ENCODE assay signal across 14 cellular contexts in genomic region chr12:62983594-62983993, GRCh38. TPM values are rescaled to one million over a fixed set of nuclear protein-coding genes. Genes with fewer than 3 reads are reported as not detected.
DNase-seq lines count a peak whose midpoint lies in the region; ATAC-seq, FAIRE-seq and TF ChIP-seq lines count a peak whose summit lies in the region.
"Had no signal": no experiment of that assay in that cellular context is flagged by ENCODE, and none has a peak within 500 bp of the region (broad histone marks: within the 10 kb centered on the region; RNA-seq: fewer than 3 reads in every experiment).

No MANE protein-coding gene starts in this region.

- H3K36me3 ChIP-seq in bronchial epithelial cell (ENCODE audit: control insufficient read depth, insufficient read depth, low read length) = no peaks in the 10 kb centered on the region

- TF ChIP-seq RAD21 in Ishikawa (IDR thresholded peaks at IDR 0.05; ENCODE audit: low read depth) = peak; percentile 26; the same call in 1 of the 2 replicates

- peak; percentile 21 for TF ChIP-seq CTCF in bronchial epithelial cell (IDR thresholded peaks at IDR 0.05; ENCODE audit: insufficient read depth, low read length, severe bottlenecking)

- no peak for ATAC-seq in GM19023 (IDR thresholded peaks at IDR 0.05; ENCODE audit: unreplicated experiment)

- no peak overlapping the region for H3K4me3 ChIP-seq in bronchial epithelial cell (ENCODE audit: low read depth, low read length)

- TF ChIP-seq EP300 in Ishikawa (IDR thresholded peaks at IDR 0.05; ENCODE audit: borderline replicate concordance) = no peak

- H3K27me3 ChIP-seq in bronchial epithelial cell (ENCODE audit: control insufficient read depth, insufficient read depth, low read length) = no peaks in the 10 kb centered on the region

- FAIRE-seq in bronchial epithelial cell (lab: Jason Lieb, UNC) = no peak

- peak; percentile 54 for DNase-seq in NCI-H146 (lab: John Stamatoyannopoulos, UW)
- DNase-seq in NCI-H146 treated with DMSO at 0.1 percent for 48 hours (lab: John Stamatoyannopoulos, UW; ENCODE audit: unreplicated experiment) = no peak
- no peak for DNase-seq in bronchial epithelial cell (ENCODE audit: low read depth)
- peak; percentile 23 for DNase-seq in myocyte (ENCODE audit: low read depth)
- no peak for DNase-seq in activated effector memory CD4-positive, alpha-beta T cell treated with anti-CD3 and anti-CD28 coated beads, Interleukin-2, amount 50 U/mL, for 16 hours
- no peak for DNase-seq in MV-4-11 (lab: John Stamatoyannopoulos, UW)
- DNase-seq: activated CD4-positive, alpha-beta T cell treated with anti-CD3 and anti-CD28 coated beads for 1 hour; activated gamma-delta T cell treated with Interleukin-2 at 50 U/mL for 16 hours; cerebellar nuclear complex; EL; NCI-H1105; trophoblast cell had no signal

TF ChIP-seq in Ishikawa, 13 proteins besides CTCF, POLR2A, EP300 and RAD21:
- TF ChIP-seq, protein P1, sequence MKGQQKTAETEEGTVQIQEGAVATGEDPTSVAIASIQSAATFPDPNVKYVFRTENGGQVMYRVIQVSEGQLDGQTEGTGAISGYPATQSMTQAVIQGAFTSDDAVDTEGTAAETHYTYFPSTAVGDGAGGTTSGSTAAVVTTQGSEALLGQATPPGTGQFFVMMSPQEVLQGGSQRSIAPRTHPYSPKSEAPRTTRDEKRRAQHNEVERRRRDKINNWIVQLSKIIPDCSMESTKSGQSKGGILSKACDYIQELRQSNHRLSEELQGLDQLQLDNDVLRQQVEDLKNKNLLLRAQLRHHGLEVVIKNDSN (IDR thresholded peaks at IDR 0.05) = no peak
- TF ChIP-seq, protein P2, sequence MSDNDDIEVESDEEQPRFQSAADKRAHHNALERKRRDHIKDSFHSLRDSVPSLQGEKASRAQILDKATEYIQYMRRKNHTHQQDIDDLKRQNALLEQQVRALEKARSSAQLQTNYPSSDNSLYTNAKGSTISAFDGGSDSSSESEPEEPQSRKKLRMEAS (IDR thresholded peaks at IDR 0.05) = no peak
- TF ChIP-seq NFIC (IDR thresholded peaks at IDR 0.05) = no peak

RNA-seq across cellular contexts. Expression of gene PPM1H, which starts 48.6 kb away (rescaled TPM):
- total RNA-seq in bronchial epithelial cell = 0.79 and 0.90 TPM in 2 replicates
- 19.3 and 24.6 TPM in 2 replicates for total RNA-seq in myocyte
- polyA plus RNA-seq in myocyte (2012) = 6.0 TPM

Comparison
In these comparisons a context has a peak if more than half of its experiments do, and no peak if none do; other contexts are left out.
1. DNase-seq: peak in NCI-H146 (single experiment) and myocyte (single experiment); none in NCI-H146 treated with DMSO at 0.1 percent for 48 hours (single experiment), bronchial epithelial cell (single experiment), activated effector memory CD4-positive, alpha-beta T cell treated with anti-CD3 and anti-CD28 coated beads, Interleukin-2, amount 50 U/mL, for 16 hours (single experiment) and MV-4-11 (single experiment).
2. RNA of gene PPM1H, which starts 48.6 kb away (total RNA-seq): 19.3 to 24.6 TPM in myocyte; 0.79 to 0.90 TPM in bronchial epithelial cell; every median in the first group is over 10 times any median in the second.